6 cellular contexts compared by ENCODE assay signal in genomic region chr12:23630524-23630923, GRCh38.
"Had no signal": no experiment of that assay in that cellular context is flagged by ENCODE, and none has a peak within 500 bp of the region (broad histone marks: within the 10 kb centered on the region; RNA-seq: fewer than 3 reads in every experiment).

No MANE protein-coding gene starts in this region.

- H3K4me2 ChIP-seq: KMS-11 had no signal

- H3K27me3 Mint-ChIP-seq: IgD-negative memory B cell had no signal

- DNase-seq: IMR-90, KG1 had no signal

- H3K4me3 Mint-ChIP-seq: IgD-negative memory B cell had no signal

- H3K27ac Mint-ChIP-seq: IgD-negative memory B cell had no signal

- H3K9ac ChIP-seq: KMS-11 had no signal

- H3K36me3 Mint-ChIP-seq: IgD-negative memory B cell had no signal

- H3K27ac ChIP-seq: HL-60, KMS-11 had no signal

- FAIRE-seq: HTR-8/SVneo had no signal
